In the genomic region with DNA sequence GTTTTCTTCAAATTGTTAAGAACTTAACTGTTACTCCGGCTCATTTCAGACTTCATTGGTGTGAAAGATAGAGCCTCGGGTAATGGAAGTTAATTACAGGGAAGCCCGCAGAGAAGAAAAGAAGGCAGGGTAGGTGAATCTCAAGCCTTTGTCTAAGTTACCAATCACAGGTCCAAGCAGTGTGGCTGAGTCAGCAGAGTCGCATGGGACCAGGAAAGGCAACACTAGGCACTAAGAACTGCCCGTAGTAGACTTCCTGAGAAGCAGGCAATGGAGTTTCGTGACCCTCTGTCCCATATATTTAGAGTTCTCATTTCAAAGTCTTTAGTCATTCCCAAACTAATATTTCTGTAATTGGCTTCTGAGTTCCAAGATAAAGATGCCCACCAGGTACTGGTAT, we compare ENCODE assay signal across 23 cellular contexts.
"Had no signal": no experiment of that assay in that cellular context is flagged by ENCODE, and none has a peak within 500 bp of the region (broad histone marks: within the 10 kb centered on the region; RNA-seq: fewer than 3 reads in every experiment).

No MANE protein-coding gene starts in this region.

- H3K27ac Mint-ChIP-seq: effector memory CD8-positive, alpha-beta T cell; memory B cell; natural killer cell; stimulated activated naive CD8-positive, alpha-beta T cell treated with anti-CD3 and anti-CD28 coated beads, Interleukin-15, amount 100 ng/mL, for 72 hours; type B pancreatic cell had no signal

- ATAC-seq: effector memory CD8-positive, alpha-beta T cell; left lobe of liver; natural killer cell; sciatic nerve; stimulated activated naive CD8-positive, alpha-beta T cell treated with anti-CD3 and anti-CD28 coated beads, Interleukin-15, amount 100 ng/mL, for 72 hours had no signal

- H3K27me3 Mint-ChIP-seq: stimulated activated naive CD8-positive, alpha-beta T cell treated with anti-CD3 and anti-CD28 coated beads, Interleukin-15, amount 100 ng/mL, for 72 hours; type B pancreatic cell had no signal

- H3K36me3 Mint-ChIP-seq: memory B cell, natural killer cell, type B pancreatic cell had no signal

- H3K9me3 ChIP-seq: esophagus squamous epithelium, prostate gland, right atrium auricular region, thyroid gland had no signal

- H3K4me3 ChIP-seq: esophagus squamous epithelium, lung, prostate gland, right atrium auricular region, smooth muscle cell, thyroid gland had no signal

- H3K27me3 ChIP-seq: esophagus squamous epithelium, right atrium auricular region, thyroid gland had no signal

- H3K4me3 Mint-ChIP-seq: effector memory CD8-positive, alpha-beta T cell; memory B cell; natural killer cell; stimulated activated naive CD8-positive, alpha-beta T cell treated with anti-CD3 and anti-CD28 coated beads, Interleukin-15, amount 100 ng/mL, for 72 hours; type B pancreatic cell had no signal

- H3K9me3 Mint-ChIP-seq: effector memory CD8-positive, alpha-beta T cell; memory B cell; natural killer cell; stimulated activated naive CD8-positive, alpha-beta T cell treated with anti-CD3 and anti-CD28 coated beads, Interleukin-15, amount 100 ng/mL, for 72 hours; type B pancreatic cell had no signal

- H3K4me1 Mint-ChIP-seq: memory B cell; natural killer cell; stimulated activated naive CD8-positive, alpha-beta T cell treated with anti-CD3 and anti-CD28 coated beads, Interleukin-15, amount 100 ng/mL, for 72 hours had no signal

- H3K36me3 ChIP-seq: esophagus squamous epithelium, prostate gland, right atrium auricular region, thyroid gland had no signal

- H3K4me2 ChIP-seq: smooth muscle cell had no signal

- FAIRE-seq: endometrium, frontal cortex, keratinocyte had no signal

- H3K27ac ChIP-seq: esophagus squamous epithelium, prostate gland, right atrium auricular region, thyroid gland had no signal

- H3K4me1 ChIP-seq: esophagus squamous epithelium, prostate gland, right atrium auricular region, thyroid gland had no signal

- DNase-seq: cortex of kidney; effector memory CD8-positive, alpha-beta T cell; erythroblast; esophagus squamous epithelium; natural killer cell; stimulated activated CD4-positive, alpha-beta T cell treated with anti-CD3 and anti-CD28 coated beads, Interleukin-12 subunit alpha, Interleukin-12 subunit beta, amount 100 ng/mL, for 4 hours; stimulated activated CD4-positive, alpha-beta T cell treated with anti-CD3 and anti-CD28 coated beads, Interleukin-1b, Interleukin-23, amount 100 ng/mL, for 48 hours; stimulated activated CD4-positive, alpha-beta T cell treated with anti-CD3 and anti-CD28 coated beads, Interleukin-4, amount 100 ng/mL, for 1 hour; stimulated activated CD8-positive, alpha-beta memory T cell treated with anti-CD3 and anti-CD28 coated beads, Interleukin-4, amount 100 ng/mL, for 48 hours; stimulated activated naive CD4-positive, alpha-beta T cell; stimulated activated naive CD8-positive, alpha-beta T cell treated with anti-CD3 and anti-CD28 coated beads, Interleukin-15, amount 100 ng/mL, for 72 hours; thyroid gland had no signal
